ENCODE assay signal across 7 cellular contexts in genomic region chr15:20296261-20296660, GRCh38.
DNase-seq lines count a peak whose midpoint lies in the region; ATAC-seq and TF ChIP-seq lines count a peak whose summit lies in the region.
"Not testable (repeated sequence)": the region's sequence is repeated elsewhere in the genome, so short reads cannot be mapped to it uniquely, and the experiment has no call there.

No MANE protein-coding gene starts in this region.

- H3K4me3 Mint-ChIP-seq in H9; progenitor cell of endocrine pancreas (ENCODE audit: low read depth); type B pancreatic cell: not testable (repeated sequence)

- peaks cover 85% of the 10 kb centered on the region for H3K9me3 ChIP-seq in H9 (ENCODE audit: control insufficient read depth, low read depth, low read length)
- H3K9me3 ChIP-seq in right atrium auricular region, result not testable (repeated sequence)

- not testable (repeated sequence) for H3K23me2 ChIP-seq in H9 (ENCODE audit: insufficient read length, low read depth, low read length, poor library complexity, severe bottlenecking)

- H3K4me3 ChIP-seq in right atrium auricular region, result not testable (repeated sequence)

- H2BK12ac ChIP-seq in H9 (ENCODE audit: insufficient read length, low read depth, low read length), result not testable (repeated sequence)

- not testable (repeated sequence) for H2BK5ac ChIP-seq in H9 (ENCODE audit: insufficient read length, low read length)

- not testable (repeated sequence) for H3T11ph ChIP-seq in H9 (ENCODE audit: low read length)

- H3K14ac ChIP-seq in H9 (ENCODE audit: insufficient read depth, low read length), result not testable (repeated sequence)

- not testable (repeated sequence) for H3K36me3 ChIP-seq in right atrium auricular region

- H4K5ac ChIP-seq in H9 (ENCODE audit: insufficient read length, low read depth, low read length), result not testable (repeated sequence)

- H3K27ac Mint-ChIP-seq in H9, progenitor cell of endocrine pancreas, type B pancreatic cell: not testable (repeated sequence)

- not testable (repeated sequence) for H2BK20ac ChIP-seq in H9 (ENCODE audit: low read depth, low read length, poor library complexity, severe bottlenecking)

- not testable (repeated sequence) for H3K27me3 ChIP-seq in H9 (ENCODE audit: insufficient read depth, low read length); right atrium auricular region

- H2BK15ac ChIP-seq in H9 (ENCODE audit: low read depth, low read length), result not testable (repeated sequence)

- not testable (repeated sequence) for TF ChIP-seq CTCF in H9 (conservative IDR thresholded peaks at IDR 0.05); right atrium auricular region (IDR thresholded peaks at IDR 0.05); progenitor cell of endocrine pancreas (IDR thresholded peaks at IDR 0.05; ENCODE audit: unreplicated experiment); type B pancreatic cell (conservative IDR thresholded peaks at IDR 0.05)

- WGBS in H9 (ENCODE audit: extremely low coverage, insufficient read length, low lambda C conversion rate), result no CpG with 5 or more reads among the region's 8 CpGs

- H3K27ac ChIP-seq in H9 (ENCODE audit: insufficient read length, low read depth, low read length); right atrium auricular region: not testable (repeated sequence)

- not testable (repeated sequence) for H3K18ac ChIP-seq in H9 (ENCODE audit: insufficient read length, low read depth, low read length)

- H3K23ac ChIP-seq in H9 (ENCODE audit: insufficient read length, low read depth, low read length), result not testable (repeated sequence)

- not testable (repeated sequence) for H3K56ac ChIP-seq in H9 (ENCODE audit: insufficient read length, low read depth, low read length)

- peaks cover 59 to 61% of the 10 kb centered on the region in 2 experiments for H3K9me3 Mint-ChIP-seq in H9
- H3K9me3 Mint-ChIP-seq in progenitor cell of endocrine pancreas (ENCODE audit: low read depth), result peaks cover 49% of the 10 kb centered on the region
- peaks cover 15% of the 10 kb centered on the region for H3K9me3 Mint-ChIP-seq in type B pancreatic cell

- H4K8ac ChIP-seq in H9 (replicated peaks; ENCODE audit: insufficient read length, low read depth, low read length), result not testable (repeated sequence)

- H3K36me3 Mint-ChIP-seq in H9 (ENCODE audit: insufficient read depth in 1 of 3, low read depth in 3 of 3), result peaks cover 26 to 45% (median 31%) of the 10 kb centered on the region in 3 experiments
- not testable (repeated sequence) for H3K36me3 Mint-ChIP-seq in progenitor cell of endocrine pancreas (ENCODE audit: insufficient read depth); type B pancreatic cell

- H3K27me3 Mint-ChIP-seq in H9 (ENCODE audit: low read depth); progenitor cell of endocrine pancreas; type B pancreatic cell: not testable (repeated sequence)

- not testable (repeated sequence) for H3K4me1 Mint-ChIP-seq in H9; progenitor cell of endocrine pancreas (ENCODE audit: low read depth); type B pancreatic cell (ENCODE audit: unreplicated experiment)

- H3K79me2 ChIP-seq in H9 (ENCODE audit: insufficient read depth, low read length), result not testable (repeated sequence)

- not testable (repeated sequence) for H4K20me1 ChIP-seq in H9 (ENCODE audit: control insufficient read depth, insufficient read depth, insufficient read length)

- H3K4me2 ChIP-seq in H9 (ENCODE audit: insufficient read depth, insufficient read length, low read length), result not testable (repeated sequence)

- H3K4me1 ChIP-seq in H9 (ENCODE audit: insufficient read depth, low read length); right atrium auricular region: not testable (repeated sequence)

- H4K91ac ChIP-seq in H9 (ENCODE audit: insufficient read length, low read depth, low read length), result not testable (repeated sequence)

- not testable (repeated sequence) for H3K4ac ChIP-seq in H9 (ENCODE audit: low read depth, low read length)

- not testable (repeated sequence) for H3K79me1 ChIP-seq in H9 (ENCODE audit: insufficient read depth, low read depth, low read length, poor library complexity, severe bottlenecking)

- not testable (repeated sequence) for ATAC-seq in left lobe of liver

- DNase-seq in H9, result peak; percentile 13
- DNase-seq in activated CD8-positive, alpha-beta memory T cell treated with anti-CD3 and anti-CD28 coated beads for 24 hours, result peak; percentile 38
- peak; percentile 1 for DNase-seq in activated naive CD4-positive, alpha-beta T cell treated with Interleukin-2 at 50 U/mL for 16 hours
- peak; percentile 56 for DNase-seq in right atrium auricular region (ENCODE audit: low spot score)
- peak; percentile 41 for DNase-seq in left lobe of liver (ENCODE audit: low spot score)
- peak; percentile 10 for DNase-seq in progenitor cell of endocrine pancreas (ENCODE audit: low spot score, unreplicated experiment)
- peak; percentile 76 for DNase-seq in type B pancreatic cell (ENCODE audit: extremely low spot score, unreplicated experiment)

- H2AK5ac ChIP-seq in H9 (ENCODE audit: insufficient read length, low read length), result not testable (repeated sequence)

- H2BK120ac ChIP-seq in H9 (ENCODE audit: low read depth, low read length, poor library complexity, severe bottlenecking), result not testable (repeated sequence)

- H2AFZ ChIP-seq in H9 (ENCODE audit: low read length), result not testable (repeated sequence)

- H3K9ac ChIP-seq in H9 (ENCODE audit: extremely low read depth, insufficient read length, low read length), result not testable (repeated sequence)

Comparison
In these comparisons a context has a peak if more than half of its experiments do, and no peak if none do; other contexts are left out.
1. DNase-seq: peak in every context shown above with its lines; median percentile 76 in type B pancreatic cell; 56 in right atrium auricular region; 41 in left lobe of liver; 38 in activated CD8-positive, alpha-beta memory T cell treated with anti-CD3 and anti-CD28 coated beads for 24 hours; 13 in H9; 10 in progenitor cell of endocrine pancreas; 1 in activated naive CD4-positive, alpha-beta T cell treated with Interleukin-2 at 50 U/mL for 16 hours.